ENCODE assay signal across 15 cellular contexts in genomic region chr22:39450258-39450955, GRCh38.
"Had no signal": no experiment of that assay in that cellular context is flagged by ENCODE, and none has a peak within 500 bp of the region (broad histone marks: within the 10 kb centered on the region; RNA-seq: fewer than 3 reads in every experiment).

No MANE protein-coding gene starts in this region.

- H3K4me3 ChIP-seq: heart left ventricle, left lung, stomach, thyroid gland had no signal

- ATAC-seq: heart left ventricle, left lung had no signal

- H3K27me3 ChIP-seq: heart left ventricle, thyroid gland had no signal

- H3K36me3 ChIP-seq: heart left ventricle, left lung, neutrophil, stomach, thyroid gland had no signal

- DNase-seq: activated CD4-positive, alpha-beta memory T cell treated with anti-CD3 and anti-CD28 coated beads, Interleukin-2, amount 10 ng/mL, durations not matched to agents 7 days and 5 days; activated CD4-positive, CD25-positive, alpha-beta regulatory T cell treated with anti-CD3 and anti-CD28 coated beads, Interleukin-2, amount 50 U/mL, for 72 hours; activated CD8-positive, alpha-beta memory T cell treated with anti-CD3 and anti-CD28 coated beads, Interleukin-2, amount 50 U/mL, for 48 hours; caudate nucleus; cortex of kidney; effector CD8-positive, alpha-beta T cell; foreskin melanocyte; heart left ventricle; left lung; retina; stimulated activated CD4-positive, alpha-beta T cell treated with anti-CD3 and anti-CD28 coated beads, Interleukin-15, amount 100 ng/mL, for 24 hours; stimulated activated CD4-positive, alpha-beta T cell treated with anti-CD3 and anti-CD28 coated beads, Interleukin-4, amount 100 ng/mL, for 24 hours; stomach; thyroid gland had no signal

- H3K9me3 ChIP-seq: heart left ventricle, left lung, neutrophil, stomach, thyroid gland had no signal

- H3K27ac ChIP-seq: heart left ventricle, left lung, neutrophil, stomach, thyroid gland had no signal
